Comparison of ENCODE assay signal across 1 cellular context in the genomic region with DNA sequence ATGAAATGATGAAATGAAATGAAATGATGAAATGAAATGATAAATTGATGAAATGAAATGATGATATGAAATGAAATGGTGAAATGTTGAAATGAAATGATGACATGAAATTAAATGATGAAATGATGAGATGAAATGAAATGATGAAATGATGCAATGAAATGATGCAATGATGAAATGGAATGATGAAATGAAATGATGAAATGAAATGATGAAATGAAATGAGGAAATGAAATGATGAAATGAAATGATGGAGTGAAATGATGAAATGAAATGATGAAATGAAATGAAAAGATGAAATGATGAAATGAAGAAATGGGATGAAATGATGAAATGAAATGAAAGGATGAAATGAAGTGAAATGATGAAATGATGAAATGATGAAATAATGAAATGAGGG.
TF ChIP-seq lines count a peak whose summit lies in the region.
"Not testable (repeated sequence)": the region's sequence is repeated elsewhere in the genome, so short reads cannot be mapped to it uniquely, and the experiment has no call there.

No MANE protein-coding gene starts in this region.

TF ChIP-seq in HepG2, 621 proteins besides CTCF, POLR2A, EP300 and RAD21 (continued from another document):
- peak; percentile 58 for TF ChIP-seq CEBPB (IDR thresholded peaks at IDR 0.05; ENCODE audit: borderline replicate concordance, low read depth, low read length)
- TF ChIP-seq, protein P1, sequence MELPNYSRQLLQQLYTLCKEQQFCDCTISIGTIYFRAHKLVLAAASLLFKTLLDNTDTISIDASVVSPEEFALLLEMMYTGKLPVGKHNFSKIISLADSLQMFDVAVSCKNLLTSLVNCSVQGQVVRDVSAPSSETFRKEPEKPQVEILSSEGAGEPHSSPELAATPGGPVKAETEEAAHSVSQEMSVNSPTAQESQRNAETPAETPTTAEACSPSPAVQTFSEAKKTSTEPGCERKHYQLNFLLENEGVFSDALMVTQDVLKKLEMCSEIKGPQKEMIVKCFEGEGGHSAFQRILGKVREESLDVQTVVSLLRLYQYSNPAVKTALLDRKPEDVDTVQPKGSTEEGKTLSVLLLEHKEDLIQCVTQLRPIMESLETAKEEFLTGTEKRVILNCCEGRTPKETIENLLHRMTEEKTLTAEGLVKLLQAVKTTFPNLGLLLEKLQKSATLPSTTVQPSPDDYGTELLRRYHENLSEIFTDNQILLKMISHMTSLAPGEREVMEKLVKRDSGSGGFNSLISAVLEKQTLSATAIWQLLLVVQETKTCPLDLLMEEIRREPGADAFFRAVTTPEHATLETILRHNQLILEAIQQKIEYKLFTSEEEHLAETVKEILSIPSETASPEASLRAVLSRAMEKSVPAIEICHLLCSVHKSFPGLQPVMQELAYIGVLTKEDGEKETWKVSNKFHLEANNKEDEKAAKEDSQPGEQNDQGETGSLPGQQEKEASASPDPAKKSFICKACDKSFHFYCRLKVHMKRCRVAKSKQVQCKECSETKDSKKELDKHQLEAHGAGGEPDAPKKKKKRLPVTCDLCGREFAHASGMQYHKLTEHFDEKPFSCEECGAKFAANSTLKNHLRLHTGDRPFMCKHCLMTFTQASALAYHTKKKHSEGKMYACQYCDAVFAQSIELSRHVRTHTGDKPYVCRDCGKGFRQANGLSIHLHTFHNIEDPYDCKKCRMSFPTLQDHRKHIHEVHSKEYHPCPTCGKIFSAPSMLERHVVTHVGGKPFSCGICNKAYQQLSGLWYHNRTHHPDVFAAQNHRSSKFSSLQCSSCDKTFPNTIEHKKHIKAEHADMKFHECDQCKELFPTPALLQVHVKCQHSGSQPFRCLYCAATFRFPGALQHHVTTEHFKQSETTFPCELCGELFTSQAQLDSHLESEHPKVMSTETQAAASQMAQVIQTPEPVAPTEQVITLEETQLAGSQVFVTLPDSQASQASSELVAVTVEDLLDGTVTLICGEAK (IDR thresholded peaks at IDR 0.05) = peak; percentile 9; the same call in 1 of the 2 replicates
- TF ChIP-seq, protein P1 (CRISPR knock-in tag; IDR thresholded peaks at IDR 0.05) = not testable (repeated sequence)
